Comparison of ENCODE assay signal across 8 cellular contexts in genomic region chr20:36906086-36906485, GRCh38. TPM values are rescaled to one million over a fixed set of nuclear protein-coding genes. Genes with fewer than 3 reads are reported as not detected.
"Had no signal": no experiment of that assay in that cellular context is flagged by ENCODE, and none has a peak within 500 bp of the region (broad histone marks: within the 10 kb centered on the region; RNA-seq: fewer than 3 reads in every experiment).

No MANE protein-coding gene starts in this region.

RNA-seq across cellular contexts. Expression of gene TLDC2, which starts 30.1 kb away (rescaled TPM):
- total RNA-seq: activated CD4-positive, alpha-beta memory T cell treated with anti-CD3 and anti-CD28 coated beads for 36 hours; activated CD4-positive, alpha-beta T cell treated with anti-CD3 and anti-CD28 coated beads for 36 hours; activated CD4-positive, alpha-beta T cell treated with anti-CD3 and anti-CD28 coated beads, Interleukin-2, amount 10 ng/mL, durations not matched to agents 24 days and 14 days; activated naive CD4-positive, alpha-beta T cell treated with anti-CD3 and anti-CD28 coated beads, Interleukin-2, amount 50 U/mL, for 72 hours; activated T-cell treated with anti-CD3 and anti-CD28 coated beads, Interleukin-2, amount 50 U/mL, for 72 hours; ascending aorta; cardiac muscle cell; T-helper 17 cell had no signal
- polyA plus RNA-seq: cardiac muscle cell had no signal
